18 cellular contexts compared by ENCODE assay signal in the genomic region with DNA sequence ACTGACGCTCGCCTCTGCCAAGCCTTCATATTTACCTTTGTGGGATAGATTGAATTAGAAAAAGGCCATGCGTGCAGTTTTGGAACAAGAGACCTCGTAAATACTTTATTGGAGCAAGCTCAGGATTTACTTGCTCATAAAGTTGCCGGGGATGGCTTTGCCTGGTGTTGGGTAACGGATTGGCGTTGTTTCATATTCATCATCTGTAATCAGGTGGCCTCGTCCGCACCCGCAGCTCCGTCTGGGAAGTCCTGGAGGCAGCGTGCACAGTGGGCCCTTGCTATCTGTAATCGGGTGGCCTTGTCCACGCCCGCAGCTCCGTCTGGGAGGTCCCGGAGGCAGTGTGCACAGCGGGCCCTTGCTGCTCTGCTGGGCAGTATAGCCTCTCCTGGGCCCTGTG.
DNase-seq lines count a peak whose midpoint lies in the region; ATAC-seq lines count a peak whose summit lies in the region.
"Had no signal": no experiment of that assay in that cellular context is flagged by ENCODE, and none has a peak within 500 bp of the region (broad histone marks: within the 10 kb centered on the region; RNA-seq: fewer than 3 reads in every experiment).

No MANE protein-coding gene starts in this region.

- H3K4me1 ChIP-seq in neuronal stem cell (ENCODE audit: control insufficient read depth in 2 of 2, insufficient read depth in 1 of 2, low read depth in 1 of 2, low read length in 2 of 2): no peaks in the 10 kb centered on the region
- no peaks in the 10 kb centered on the region for H3K4me1 ChIP-seq in effector memory CD4-positive, alpha-beta T cell (ENCODE audit: control insufficient read depth, insufficient read depth, low read length, poor library complexity, severe bottlenecking)
- H3K4me1 ChIP-seq: A549 had no signal

- H3K4me2 ChIP-seq in neuronal stem cell (ENCODE audit: insufficient read depth, low read length, poor library complexity, severe bottlenecking): no peak overlapping the region
- H3K4me2 ChIP-seq: A549; BLaER1 treated with 17β-estradiol and CSF1 and Interleukin-3, amounts not matched to agents 10 nM and 100 nM had no signal

- H3K4ac ChIP-seq in neuronal stem cell (ENCODE audit: low read length): no peak overlapping the region

- peak; percentile 17 for DNase-seq in DMS79 treated with DMSO at 0.1 percent for 48 hours (lab: John Stamatoyannopoulos, UW)
- DNase-seq in DMS79 (lab: John Stamatoyannopoulos, UW): no peak
- no peak for DNase-seq in SK-N-MC (ENCODE audit: low read depth, low spot score)
- DNase-seq in neuronal stem cell (ENCODE audit: low spot score): no peak
- DNase-seq in effector memory CD4-positive, alpha-beta T cell: no peak
- DNase-seq in dedifferentiated amniotic fluid mesenchymal stem cell (ENCODE audit: extremely low spot score): no peak
- DNase-seq: CD4-positive, CD25-positive, alpha-beta regulatory T cell; CD8-positive, alpha-beta memory T cell; COR-L47; GM23248; HCEC 1CT; KG1 had no signal

- H3K36me3 ChIP-seq in SK-N-MC (ENCODE audit: insufficient read depth, low read length) (no peaks in the 10 kb centered on the region; the same call in 1 of the 2 replicates), neuronal stem cell (replicated peaks in 1 of 2; ENCODE audit: control insufficient read depth in 2 of 2, insufficient read depth in 2 of 2, low read length in 2 of 2) (no peaks in the 10 kb centered on the region)
- no peaks in the 10 kb centered on the region for H3K36me3 ChIP-seq in effector memory CD4-positive, alpha-beta T cell (ENCODE audit: control insufficient read depth, insufficient read depth, low read length)
- H3K36me3 ChIP-seq: BLaER1 treated with 17β-estradiol and CSF1 and Interleukin-3, amounts not matched to agents 10 nM and 100 nM had no signal

- H4K91ac ChIP-seq in neuronal stem cell (ENCODE audit: low read depth, low read length, poor library complexity): no peak overlapping the region

- no peaks in the 10 kb centered on the region for H3K9me3 ChIP-seq in SK-N-MC (ENCODE audit: low read depth, low read length)
- no peaks in the 10 kb centered on the region for H3K9me3 ChIP-seq in neuronal stem cell (replicated peaks in 1 of 2; ENCODE audit: control insufficient read depth in 2 of 2, insufficient read depth in 1 of 2, low read depth in 1 of 2, low read length in 2 of 2)
- H3K9me3 ChIP-seq in effector memory CD4-positive, alpha-beta T cell (ENCODE audit: control insufficient read depth, low read length): no peaks in the 10 kb centered on the region
- H3K9me3 ChIP-seq: A549; BLaER1 treated with 17β-estradiol and CSF1 and Interleukin-3, amounts not matched to agents 10 nM and 100 nM had no signal

- H2AK5ac ChIP-seq in neuronal stem cell (ENCODE audit: low read depth, low read length): no peak overlapping the region

- no peak overlapping the region for H4K8ac ChIP-seq in neuronal stem cell (ENCODE audit: low read depth, low read length)

- H3K9ac ChIP-seq in SK-N-MC (ENCODE audit: insufficient read length) (no peak overlapping the region), neuronal stem cell (ENCODE audit: low read depth, low read length, poor library complexity) (no peak overlapping the region)
- H3K9ac ChIP-seq: BLaER1 treated with 17β-estradiol and CSF1 and Interleukin-3, amounts not matched to agents 10 nM and 100 nM; GM23248 had no signal

- no peak overlapping the region for H2BK15ac ChIP-seq in neuronal stem cell (ENCODE audit: low read length)

- no peak overlapping the region for H3K14ac ChIP-seq in neuronal stem cell (ENCODE audit: low read length)

- H3K23ac ChIP-seq in neuronal stem cell (ENCODE audit: low read depth, low read length, poor library complexity): no peak overlapping the region

- no peak overlapping the region for H2AFZ ChIP-seq in neuronal stem cell (ENCODE audit: low read length)
- H2AFZ ChIP-seq: GM23248 had no signal

- H3K4me3 ChIP-seq in SK-N-MC (0 out of 2 replicates have a peak overlapping the region, but pooled peaks have one; percentile 43), neuronal stem cell (ENCODE audit: low read length in 2 of 2) (no peak overlapping the region)
- H3K4me3 ChIP-seq in effector memory CD4-positive, alpha-beta T cell (ENCODE audit: insufficient read depth, low read depth, low read length, poor library complexity, severe bottlenecking): no peak overlapping the region
- H3K4me3 ChIP-seq: A549; BLaER1 treated with 17β-estradiol and CSF1 and Interleukin-3, amounts not matched to agents 10 nM and 100 nM; GM12878; GM23248 had no signal

- H3K18ac ChIP-seq in neuronal stem cell (ENCODE audit: low read length): peak overlapping the region; percentile 51

- no peak overlapping the region for H2BK12ac ChIP-seq in neuronal stem cell (ENCODE audit: low read length)

- H3K27me3 ChIP-seq in neuronal stem cell (ENCODE audit: control insufficient read depth in 3 of 3, insufficient read depth in 3 of 3, low read depth in 1 of 3, low read length in 3 of 3): no peaks in the 10 kb centered on the region
- H3K27me3 ChIP-seq in effector memory CD4-positive, alpha-beta T cell (replicated peaks; ENCODE audit: control insufficient read depth, insufficient read depth, low read length, poor library complexity, severe bottlenecking): no peaks in the 10 kb centered on the region

- H2BK5ac ChIP-seq in neuronal stem cell (ENCODE audit: low read length): no peak overlapping the region

- peaks cover 12% of the 10 kb centered on the region for H3K79me1 ChIP-seq in neuronal stem cell (ENCODE audit: low read depth, low read length)

- H2BK120ac ChIP-seq in neuronal stem cell (ENCODE audit: low read depth, low read length): no peak overlapping the region

- ATAC-seq in GM19035 (IDR thresholded peaks at IDR 0.05; ENCODE audit: unreplicated experiment): no peak
- ATAC-seq in GM21423 (IDR thresholded peaks at IDR 0.05; ENCODE audit: unreplicated experiment): no peak
- ATAC-seq: A549, GM12878 had no signal

- no CpG with 5 or more reads among the region's 18 CpGs for WGBS in neuronal stem cell (ENCODE audit: extremely low coverage in 2 of 2, insufficient read length in 2 of 2, insufficient replicate concordance in 1 of 2), 2 donors

- H3K27ac ChIP-seq in SK-N-MC (peak overlapping the region; percentile 30; the same call in 1 of the 2 replicates), neuronal stem cell (replicated peaks; ENCODE audit: low read length) (no peak overlapping the region)
- H3K27ac ChIP-seq in effector memory CD4-positive, alpha-beta T cell (ENCODE audit: insufficient read depth, low read length, poor library complexity, severe bottlenecking): no peak overlapping the region
- H3K27ac ChIP-seq: 22Rv1; A549; BLaER1 treated with 17β-estradiol and CSF1 and Interleukin-3, amounts not matched to agents 10 nM and 100 nM; GM23248 had no signal
